23 cellular contexts compared by ENCODE assay signal in the genomic region with DNA sequence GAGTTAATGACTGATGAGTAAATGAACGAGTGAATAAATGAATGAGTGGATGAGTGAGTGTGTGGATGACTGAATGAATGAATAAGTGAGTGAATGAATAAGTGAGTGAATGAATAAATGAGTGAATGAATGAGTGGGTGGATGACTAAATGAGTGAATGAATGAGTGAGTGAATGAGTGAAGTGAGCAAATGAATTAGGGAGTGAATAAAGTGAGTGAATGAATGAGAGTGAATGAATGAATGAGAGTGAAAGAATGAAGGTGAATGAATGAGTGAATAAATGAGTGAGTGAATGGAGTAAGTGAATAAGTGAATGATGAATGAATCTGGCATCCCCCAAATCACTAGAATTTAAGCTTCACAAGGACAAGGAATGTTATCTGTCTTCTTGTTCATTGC.
"Had no signal": no experiment of that assay in that cellular context is flagged by ENCODE, and none has a peak within 500 bp of the region (broad histone marks: within the 10 kb centered on the region; RNA-seq: fewer than 3 reads in every experiment).

No MANE protein-coding gene starts in this region.

- H3K27ac ChIP-seq: epithelial cell of prostate, gastrocnemius medialis, heart left ventricle, hepatocyte, neural progenitor cell, parathyroid adenoma, right atrium auricular region, sigmoid colon, testis, tibial artery had no signal

- H3K4me2 ChIP-seq: hepatocyte, neural progenitor cell had no signal

- H3K36me3 ChIP-seq: gastrocnemius medialis, heart left ventricle, neural progenitor cell, right atrium auricular region, sigmoid colon, tibial artery had no signal

- H3K9me3 ChIP-seq: gastrocnemius medialis, right atrium auricular region, testis, tibial artery had no signal

- H3K27me3 ChIP-seq: gastrocnemius medialis, right atrium auricular region, sigmoid colon, testis had no signal

- H3K4me1 ChIP-seq: gastrocnemius medialis, heart left ventricle, neural progenitor cell, parathyroid adenoma, right atrium auricular region, sigmoid colon, testis, tibial artery had no signal

- FAIRE-seq: kidney had no signal

- DNase-seq: cortex of kidney; dorsolateral prefrontal cortex; effector CD4-positive, alpha-beta T cell; foreskin fibroblast; gastrocnemius medialis; heart left ventricle; kidney; naive B cell; sigmoid colon; stimulated activated CD4-positive, alpha-beta T cell treated with anti-CD3 and anti-CD28 coated beads, Interleukin-4, amount 100 ng/mL, for 4 hours; stimulated activated naive CD8-positive, alpha-beta T cell treated with anti-CD3 and anti-CD28 coated beads, Interleukin-15, Interleukin-2, amounts not matched to agents 100 U/mL and 50 U/mL, for 24 hours; substantia nigra; testis; tibial artery had no signal

- H3K9ac ChIP-seq: neural progenitor cell, parathyroid adenoma had no signal

- H3K4me3 ChIP-seq: dorsolateral prefrontal cortex, gastrocnemius medialis, heart left ventricle, hepatocyte, lung, neural progenitor cell, right atrium auricular region, sigmoid colon, testis, tibial artery had no signal

- H2AFZ ChIP-seq: hepatocyte, neural progenitor cell, parathyroid adenoma had no signal

- ATAC-seq: esophagus mucosa; gastrocnemius medialis; heart left ventricle; left lobe of liver; stimulated activated memory B cell treated with anti-CD40 and anti-IgM and Interleukin-4, amounts not matched to agents 10 μg/mL and 1 μg/mL and 100 μg/mL, for 72 hours; stimulated activated naive CD8-positive, alpha-beta T cell treated with anti-CD3 and anti-CD28 coated beads, Interleukin-15, Interleukin-2, amounts not matched to agents 100 U/mL and 50 U/mL, for 24 hours had no signal

- H3K79me2 ChIP-seq: hepatocyte, parathyroid adenoma had no signal
